ENCODE assay signal across 9 cellular contexts in the genomic region with DNA sequence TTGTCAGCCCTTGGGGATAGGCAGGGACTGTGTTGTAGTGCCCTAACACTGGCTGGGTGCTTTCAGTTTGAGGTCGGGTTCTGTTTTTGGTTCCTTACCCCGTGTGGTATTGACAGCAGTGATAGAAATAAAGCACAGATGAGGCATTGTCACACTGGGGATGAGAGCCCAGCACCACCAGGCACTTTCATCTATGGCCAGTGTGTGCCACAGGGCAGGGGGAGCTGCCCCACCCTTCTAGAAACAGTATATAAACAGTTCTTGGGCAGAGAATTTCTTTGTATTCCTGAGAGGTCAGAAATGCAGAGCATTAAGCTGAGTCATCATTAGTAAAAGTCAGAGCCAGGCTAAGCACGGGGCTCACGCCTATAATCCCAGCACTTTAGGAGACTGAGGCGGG. TPM values are rescaled to one million over a fixed set of nuclear protein-coding genes. Genes with fewer than 3 reads are reported as not detected.
DNase-seq lines count a peak whose midpoint lies in the region; ATAC-seq, FAIRE-seq and TF ChIP-seq lines count a peak whose summit lies in the region.
"Had no signal": no experiment of that assay in that cellular context is flagged by ENCODE, and none has a peak within 500 bp of the region (broad histone marks: within the 10 kb centered on the region; RNA-seq: fewer than 3 reads in every experiment).

No MANE protein-coding gene starts in this region.

- peak; percentile 25 for DNase-seq in HT-29 (ENCODE audit: low spot score)
- DNase-seq in brain microvascular endothelial cell, result peak; percentile 51
- DNase-seq in HepG2 (ENCODE audit: low spot score), result peak; percentile 56
- DNase-seq in SIG-M5 treated with dmso at 0.1 percent for 504 hours (lab: John Stamatoyannopoulos, UW; ENCODE audit: unreplicated experiment), result no peak
- DNase-seq in SKM-1 (lab: John Stamatoyannopoulos, UW; ENCODE audit: unreplicated experiment), result no peak

- H3K79me2 ChIP-seq in HepG2 (ENCODE audit: insufficient read depth, low read length), result no peaks in the 10 kb centered on the region

- CTCF ChIA-PET in HepG2 (lab: Yijun Ruan, JAX; ENCODE audit: low intra/inter-chr PET ratio, low total read pairs), result interaction anchor here (2.0 kb wide), 1 partner anchor 24 kb away, joined by 7 read pairs; a partner anchor contains a TSS

- POLR2A ChIA-PET in HepG2 (lab: Yijun Ruan, JAX), result interaction anchor here (0.9 to 4.0 kb wide), 9 partner anchors 10 to 42 kb away, joined by 3 to 36 read pairs (median 4); a partner anchor contains a TSS

- H3K27me3 ChIP-seq in brain microvascular endothelial cell (replicated peaks) (no peaks in the 10 kb centered on the region), HepG2 (ENCODE audit: control insufficient read depth in 1 of 2, insufficient read depth in 2 of 2, low read length in 2 of 2) (no peaks in the 10 kb centered on the region), stomach smooth muscle (ENCODE audit: control insufficient read depth in 1 of 2, insufficient read depth in 2 of 2, low read length in 2 of 2) (no peaks in the 10 kb centered on the region)

- TSS peak; percentile 80 for BruUV-seq in HepG2 (replicated peaks; lab: Mats Ljungman, UMichigan)

- 42% methylated on average over 3 of the region's 5 CpGs for whole genome bisulfite sequencing in HepG2 (ENCODE audit: low lambda C conversion rate)

- ATAC-seq in HepG2 (peak; percentile 50), HG03521 (IDR thresholded peaks at IDR 0.05; ENCODE audit: unreplicated experiment) (no peak), GM18519 (IDR thresholded peaks at IDR 0.05; ENCODE audit: low FRiP score, unreplicated experiment) (no peak)

- H3K4me3 ChIP-seq in brain microvascular endothelial cell (ENCODE audit: low read depth, low read length) (no peak overlapping the region), HepG2 (replicated peaks in 1 of 3; ENCODE audit: insufficient read depth in 1 of 3, low read depth in 2 of 3, low read length in 3 of 3) (peak overlapping the region in 1 of 3 experiments; percentile 25; a peak in 1 of 6 replicates), stomach smooth muscle (ENCODE audit: low read length in 2 of 2) (peak overlapping the region; percentile 26 to 59)

- H3K4me2 ChIP-seq in HepG2 (ENCODE audit: low read depth, low read length), result peak overlapping the region; percentile 56

- H3K27ac ChIP-seq in brain microvascular endothelial cell (peak overlapping the region; percentile 100), HepG2 (ENCODE audit: extremely low read length, insufficient read depth, low read length) (peak overlapping the region; percentile 54), stomach smooth muscle (ENCODE audit: low read length) (peak overlapping the region; percentile 97)

- H3K9ac ChIP-seq in HepG2 (ENCODE audit: insufficient read depth, low read depth, low read length) (peak overlapping the region; percentile 50), stomach smooth muscle (ENCODE audit: low read length in 2 of 2) (peak overlapping the region; percentile 63 to 74)

- H3K4me1 ChIP-seq in HepG2 (ENCODE audit: insufficient read depth, low read length) (peaks cover 42% of the 10 kb centered on the region), stomach smooth muscle (ENCODE audit: control insufficient read depth, insufficient read depth, low read length) (peaks cover 62% of the 10 kb centered on the region)

- TF ChIP-seq CTCF in brain microvascular endothelial cell (IDR thresholded peaks at IDR 0.05; ENCODE audit: low read depth, low read length, missing control alignments), result no peak
- TF ChIP-seq CTCF in HepG2 (CRISPR knock-in tag; IDR thresholded peaks at IDR 0.05), result no peak

- in situ Hi-C loops in brain microvascular endothelial cell (cut with HindIII; ENCODE audit: low pct_ligation_motif_present, low sequenced_read_pairs), result no loop called here
- in situ Hi-C loops in HepG2 (cut with HindIII; ENCODE audit: extremely low pct_ligation_motif_present, low pct_unique_long_range_greater_than_20kb), result no loop called here

- no peak for FAIRE-seq in HepG2 (lab: Jason Lieb, UNC)

- TF ChIP-seq EP300 in HepG2 (IDR thresholded peaks at IDR 0.05; ENCODE audit: low read depth in 2 of 2, low read length in 2 of 2) (no peak), HepG2 (CRISPR knock-in tag; IDR thresholded peaks at IDR 0.05; ENCODE audit: borderline replicate concordance) (no peak)

- H3K9me3 ChIP-seq in HepG2 (ENCODE audit: low read length) (no peaks in the 10 kb centered on the region), stomach smooth muscle (ENCODE audit: control insufficient read depth in 2 of 2, low read length in 2 of 2) (no peaks in the 10 kb centered on the region)

- TF ChIP-seq RAD21 in HepG2 (CRISPR knock-in tag; IDR thresholded peaks at IDR 0.05), result no peak

- 0 out of 4 replicates have a peak, but pooled peaks of 1 of the 2 experiments have one; percentile 12 for TF ChIP-seq POLR2A in HepG2 (IDR thresholded peaks at IDR 0.05; ENCODE audit: insufficient read depth in 1 of 2, low read depth in 2 of 2, low read length in 2 of 2)

- no peaks in the 10 kb centered on the region for H4K20me1 ChIP-seq in HepG2 (ENCODE audit: insufficient read depth, low read length)

- H2AFZ ChIP-seq in HepG2 (ENCODE audit: low read length), result no peak overlapping the region

- H3K36me3 ChIP-seq in brain microvascular endothelial cell (replicated peaks) (peaks cover 6% of the 10 kb centered on the region), HepG2 (replicated peaks in 1 of 2; ENCODE audit: control insufficient read depth in 1 of 2, insufficient read depth in 2 of 2, low read length in 2 of 2) (peaks cover 12 to 43% of the 10 kb centered on the region in 2 experiments), stomach smooth muscle (ENCODE audit: control insufficient read depth in 2 of 2, insufficient read depth in 2 of 2, low read length in 2 of 2) (peaks cover 3 to 9% of the 10 kb centered on the region in 2 donors)

- intact Hi-C loops in HepG2 (cut with micrococcal nuclease; ENCODE audit: unreplicated experiment), result loop anchor here (1.0 kb wide), 1 partner anchor 11 kb away; no protein-coding TSS in a partner anchor

RNA-seq across cellular contexts. Expression of a gene that starts 23.1 kb away (rescaled TPM):
- 30.9 and 36.5 TPM in 2 replicates for total RNA-seq in HT-29 (2014; rRNA removed; shearing (Covaris generic))
- 2.5 and 7.1 TPM in 2 replicates for total RNA-seq in HepG2 (2016; rRNA removed; fragmentation: Illumina TruSeq; extraction: Trizol)
- total RNA-seq in HepG2 (2016; cell fraction: cytosol; rRNA removed; fragmentation: Illumina TruSeq; extraction: Trizol; ENCODE audit: low read depth), result 5.9 and 6.4 TPM in 2 replicates
- 4.5 and 5.9 TPM in 2 replicates for total RNA-seq in HepG2 (2016; cell fraction: insoluble cytoplasmic fraction; rRNA removed; fragmentation: Illumina TruSeq; extraction: Trizol)
- 10.1 and 10.2 TPM in 2 replicates for total RNA-seq in HepG2 (2016; cell fraction: membrane; rRNA removed; fragmentation: Illumina TruSeq; extraction: Trizol)
- total RNA-seq in HepG2 (2016; cell fraction: nucleus; rRNA removed; fragmentation: Illumina TruSeq; extraction: Trizol), result 4.2 and 5.2 TPM in 2 replicates
- polyA plus RNA-seq in HepG2 (2011; rRNA removed), result 2.3 and 4.2 TPM in 2 replicates
- 1.4 and 1.9 TPM in 2 replicates for polyA plus RNA-seq in HepG2 (2011; cell fraction: cytosol; rRNA removed)
- 8.3 and 9.7 TPM in 2 replicates for polyA plus RNA-seq in HepG2 (2011; cell fraction: nucleus; rRNA removed)
- polyA plus RNA-seq in HepG2 (2012), result 3.4 and 7.2 TPM in 2 replicates
- 2.1 and 2.6 TPM in 2 replicates for polyA plus RNA-seq in HepG2 (2016; cell fraction: cytosol; fragmentation: Illumina TruSeq; extraction: Trizol; ENCODE audit: low read depth)
- polyA plus RNA-seq in HepG2 (2016; cell fraction: insoluble cytoplasmic fraction; fragmentation: Illumina TruSeq; extraction: Trizol; ENCODE audit: low read depth), result 3.3 and 4.5 TPM in 2 replicates
- polyA plus RNA-seq in HepG2 (2016; cell fraction: membrane; fragmentation: Illumina TruSeq; extraction: Trizol; ENCODE audit: low read depth), result 4.0 TPM in 2 replicates
- polyA plus RNA-seq in HepG2 (2016; cell fraction: nucleus; fragmentation: Illumina TruSeq; extraction: Trizol; ENCODE audit: insufficient read depth, low read depth), result 5.6 and 6.7 TPM in 2 replicates
- 29.3 and 50.7 TPM in 2 replicates for polyA minus RNA-seq in HepG2 (2011; rRNA and poly(A)+ RNA removed; ENCODE audit: low replicate concordance)
- polyA minus RNA-seq in HepG2 (2011; cell fraction: cytosol; rRNA and poly(A)+ RNA removed), result 3.2 and 5.1 TPM in 2 replicates
- 15.8 and 18.4 TPM in 2 replicates for polyA minus RNA-seq in HepG2 (2011; cell fraction: nucleus; rRNA and poly(A)+ RNA removed)
- polyA plus RNA-seq: IgD-negative memory B cell had no signal

RNA-seq across cellular contexts. Expression of a gene that starts 29.9 kb away (rescaled TPM):
- total RNA-seq in HT-29 (2014; rRNA removed; shearing (Covaris generic)), result 24.8 and 27.5 TPM in 2 replicates
- 10.7 and 15.6 TPM in 2 replicates for total RNA-seq in HepG2 (2016; rRNA removed; fragmentation: Illumina TruSeq; extraction: Trizol)
- total RNA-seq in HepG2 (2016; cell fraction: cytosol; rRNA removed; fragmentation: Illumina TruSeq; extraction: Trizol; ENCODE audit: low read depth), result 2.7 and 3.5 TPM in 2 replicates
- 13.9 and 14.3 TPM in 2 replicates for total RNA-seq in HepG2 (2016; cell fraction: insoluble cytoplasmic fraction; rRNA removed; fragmentation: Illumina TruSeq; extraction: Trizol)
- total RNA-seq in HepG2 (2016; cell fraction: membrane; rRNA removed; fragmentation: Illumina TruSeq; extraction: Trizol), result 3.6 and 4.5 TPM in 2 replicates
- 17.7 and 18.6 TPM in 2 replicates for total RNA-seq in HepG2 (2016; cell fraction: nucleus; rRNA removed; fragmentation: Illumina TruSeq; extraction: Trizol)
- polyA plus RNA-seq in HepG2 (2011; rRNA removed), result 9.1 and 9.7 TPM in 2 replicates
- polyA plus RNA-seq in HepG2 (2011; cell fraction: cytosol; rRNA removed), result 6.3 and 8.1 TPM in 2 replicates
- polyA plus RNA-seq in HepG2 (2011; cell fraction: nucleus; rRNA removed), result 8.7 and 12.1 TPM in 2 replicates
- polyA plus RNA-seq in HepG2 (2012), result 3.3 and 4.8 TPM in 2 replicates
- polyA plus RNA-seq in HepG2 (2016; cell fraction: cytosol; fragmentation: Illumina TruSeq; extraction: Trizol; ENCODE audit: low read depth), result 0.57 and 0.88 TPM in 2 replicates
- 18.2 and 18.8 TPM in 2 replicates for polyA plus RNA-seq in HepG2 (2016; cell fraction: insoluble cytoplasmic fraction; fragmentation: Illumina TruSeq; extraction: Trizol; ENCODE audit: low read depth)
- polyA plus RNA-seq in HepG2 (2016; cell fraction: membrane; fragmentation: Illumina TruSeq; extraction: Trizol; ENCODE audit: low read depth), result 2.6 and 3.0 TPM in 2 replicates
- 21.9 and 25.4 TPM in 2 replicates for polyA plus RNA-seq in HepG2 (2016; cell fraction: nucleus; fragmentation: Illumina TruSeq; extraction: Trizol; ENCODE audit: insufficient read depth, low read depth)
- 19.5 and 152 TPM in 2 replicates for polyA minus RNA-seq in HepG2 (2011; rRNA and poly(A)+ RNA removed; ENCODE audit: low replicate concordance)
- polyA minus RNA-seq in HepG2 (2011; cell fraction: cytosol; rRNA and poly(A)+ RNA removed), result 3.6 and 4.1 TPM in 2 replicates
- 11.4 and 14.9 TPM in 2 replicates for polyA minus RNA-seq in HepG2 (2011; cell fraction: nucleus; rRNA and poly(A)+ RNA removed)

RNA-seq across cellular contexts. Expression of a gene that starts 42.0 kb away (rescaled TPM):
- total RNA-seq in HT-29 (2014; rRNA removed; shearing (Covaris generic)), result 28.8 and 30.2 TPM in 2 replicates
- 30.4 and 31.0 TPM in 2 replicates for total RNA-seq in HepG2 (2016; rRNA removed; fragmentation: Illumina TruSeq; extraction: Trizol)
- 6.9 and 8.6 TPM in 2 replicates for total RNA-seq in HepG2 (2016; cell fraction: cytosol; rRNA removed; fragmentation: Illumina TruSeq; extraction: Trizol; ENCODE audit: low read depth)
- 30.2 and 32.5 TPM in 2 replicates for total RNA-seq in HepG2 (2016; cell fraction: insoluble cytoplasmic fraction; rRNA removed; fragmentation: Illumina TruSeq; extraction: Trizol)
- total RNA-seq in HepG2 (2016; cell fraction: membrane; rRNA removed; fragmentation: Illumina TruSeq; extraction: Trizol), result 14.1 and 16.7 TPM in 2 replicates
- total RNA-seq in HepG2 (2016; cell fraction: nucleus; rRNA removed; fragmentation: Illumina TruSeq; extraction: Trizol), result 22.1 and 26.8 TPM in 2 replicates
- 20.4 and 21.0 TPM in 2 replicates for polyA plus RNA-seq in HepG2 (2011; rRNA removed)
- 18.8 and 20.8 TPM in 2 replicates for polyA plus RNA-seq in HepG2 (2011; cell fraction: cytosol; rRNA removed)
- 70.3 and 70.7 TPM in 2 replicates for polyA plus RNA-seq in HepG2 (2011; cell fraction: nucleus; rRNA removed)
- polyA plus RNA-seq in HepG2 (2012), result 24.2 and 26.4 TPM in 2 replicates
- polyA plus RNA-seq in HepG2 (2016; cell fraction: cytosol; fragmentation: Illumina TruSeq; extraction: Trizol; ENCODE audit: low read depth), result 3.8 and 3.9 TPM in 2 replicates
- 40.7 and 49.0 TPM in 2 replicates for polyA plus RNA-seq in HepG2 (2016; cell fraction: insoluble cytoplasmic fraction; fragmentation: Illumina TruSeq; extraction: Trizol; ENCODE audit: low read depth)
- 9.5 and 10.0 TPM in 2 replicates for polyA plus RNA-seq in HepG2 (2016; cell fraction: membrane; fragmentation: Illumina TruSeq; extraction: Trizol; ENCODE audit: low read depth)
- polyA plus RNA-seq in HepG2 (2016; cell fraction: nucleus; fragmentation: Illumina TruSeq; extraction: Trizol; ENCODE audit: insufficient read depth, low read depth), result 56.7 and 57.4 TPM in 2 replicates
- 48.9 and 49.9 TPM in 2 replicates for polyA minus RNA-seq in HepG2 (2011; rRNA and poly(A)+ RNA removed; ENCODE audit: low replicate concordance)
- polyA minus RNA-seq in HepG2 (2011; cell fraction: cytosol; rRNA and poly(A)+ RNA removed), result 18.2 and 18.4 TPM in 2 replicates
- 31.2 and 43.3 TPM in 2 replicates for polyA minus RNA-seq in HepG2 (2011; cell fraction: nucleus; rRNA and poly(A)+ RNA removed)

Comparison
In these comparisons a context has a peak if more than half of its experiments do, and no peak if none do; other contexts are left out.
1. DNase-seq: peak in HT-29 (single experiment), brain microvascular endothelial cell (single experiment) and HepG2 (single experiment); none in SIG-M5 treated with dmso at 0.1 percent for 504 hours (single experiment) and SKM-1 (single experiment).
2. Peak in every context shown above with its lines, with median percentiles within 50 percentile points of each other: H3K27ac ChIP-seq.